15 cellular contexts compared by ENCODE assay signal in the genomic region with DNA sequence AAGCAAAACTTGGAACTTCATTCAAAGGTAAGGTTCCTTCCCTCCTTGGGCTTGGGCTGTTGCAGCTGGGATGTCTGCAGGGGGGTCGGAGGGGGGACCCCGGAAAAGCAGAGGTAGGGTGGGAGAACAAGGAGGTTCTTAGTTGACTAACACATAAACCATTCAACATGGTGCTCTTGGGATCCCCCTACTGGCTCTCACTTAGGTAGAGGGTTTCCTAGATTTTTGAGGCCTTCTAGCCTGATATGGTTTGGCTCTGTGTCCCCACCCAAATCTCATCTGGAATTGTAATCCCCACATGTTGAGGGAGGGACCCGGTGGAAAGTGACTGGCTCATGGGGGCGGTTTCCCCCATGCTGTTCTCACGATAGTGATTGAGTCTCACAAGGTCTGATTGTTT.
DNase-seq lines count a peak whose midpoint lies in the region; ATAC-seq and TF ChIP-seq lines count a peak whose summit lies in the region.
"Had no signal": no experiment of that assay in that cellular context is flagged by ENCODE, and none has a peak within 500 bp of the region (broad histone marks: within the 10 kb centered on the region; RNA-seq: fewer than 3 reads in every experiment).

No MANE protein-coding gene starts in this region.

- no peak overlapping the region for H4K5ac ChIP-seq in IMR-90 (ENCODE audit: low read depth, low read length)

- DNase-seq in GM12864 (ENCODE audit: low read depth) (no peak), IMR-90 (no peak), WTC11 (ENCODE audit: low spot score) (no peak), mesenchymal stem cell (no peak), chondrocyte (ENCODE audit: low spot score) (no peak)
- DNase-seq in activated CD8-positive, alpha-beta T cell treated with anti-CD3 and anti-CD28 coated beads for 36 hours: no peak
- DNase-seq in activated CD8-positive, alpha-beta memory T cell treated with anti-CD3 and anti-CD28 coated beads, Interleukin-2, amount 10 ng/mL, durations not matched to agents 7 days and 5 days: no peak
- DNase-seq: activated naive CD4-positive, alpha-beta T cell had no signal

- POLR2A ChIA-PET in IMR-90 (lab: Charles Lee; ENCODE audit: unreplicated experiment) (no interaction called here), WTC11 (lab: Charles Lee) (no interaction called here)
- POLR2A ChIA-PET in activated CD8-positive, alpha-beta T cell treated with anti-CD3 and anti-CD28 coated beads for 36 hours (lab: Charles Lee): no interaction called here

- H2BK15ac ChIP-seq in IMR-90 (ENCODE audit: low read depth, low read length) (no peak overlapping the region), mesenchymal stem cell (ENCODE audit: low read depth, poor library complexity, severe bottlenecking) (no peak overlapping the region)

- H4K91ac ChIP-seq in IMR-90 (ENCODE audit: insufficient read depth, low read depth, low read length) (no peak overlapping the region), mesenchymal stem cell (ENCODE audit: low read length) (no peak overlapping the region)

- H2BK20ac ChIP-seq in IMR-90 (ENCODE audit: low read depth, low read length): no peak overlapping the region

- H3K4me1 ChIP-seq in IMR-90 (ENCODE audit: control insufficient read depth, insufficient read depth, low read length) (peaks cover 2% of the 10 kb centered on the region; the same call in 1 of the 2 replicates), mesenchymal stem cell (ENCODE audit: control insufficient read depth, insufficient read depth, low read depth, low read length) (no peaks in the 10 kb centered on the region)
- H3K4me1 ChIP-seq: ascending aorta, colonic mucosa, uterus had no signal

- TF ChIP-seq CTCF in GM12864 (IDR thresholded peaks at IDR 0.05; ENCODE audit: low read depth, low read length, missing control alignments) (peak; percentile 15), IMR-90 (conservative IDR thresholded peaks at IDR 0.05; ENCODE audit: low read depth, low read length) (no peak), WTC11 (IDR thresholded peaks at IDR 0.05) (no peak), chondrocyte (IDR thresholded peaks at IDR 0.05) (no peak)
- no peak for TF ChIP-seq CTCF in activated CD8-positive, alpha-beta T cell treated with anti-CD3 and anti-CD28 coated beads for 36 hours (IDR thresholded peaks at IDR 0.05)

- H3K79me1 ChIP-seq in IMR-90 (ENCODE audit: low read depth in 1 of 2, low read length in 2 of 2) (no peaks in the 10 kb centered on the region), mesenchymal stem cell (replicated peaks; ENCODE audit: low read length, poor library complexity, severe bottlenecking) (no peaks in the 10 kb centered on the region)

- 0 out of 2 replicates have a peak, but pooled peaks cover 3% of the 10 kb centered on the region for H3K9me1 ChIP-seq in IMR-90 (ENCODE audit: insufficient read depth, low read length)

- H2AFZ ChIP-seq in IMR-90 (replicated peaks; ENCODE audit: low read length, poor library complexity): no peak overlapping the region
- no peak overlapping the region for H2AFZ ChIP-seq in mesenchymal stem cell (ENCODE audit: low read depth, low read length)

- no peak for TF ChIP-seq POLR2A in IMR-90 (IDR thresholded peaks at IDR 0.05; ENCODE audit: low read depth, low read length)

- CTCF ChIA-PET in IMR-90 (lab: Yijun Ruan, JAX) (interaction anchor here (0.5 to 0.9 kb wide), 4 partner anchors 29 to 935 kb away, joined by 3 read pairs; no protein-coding TSS in a partner anchor), WTC11 (lab: Charles Lee) (interaction anchor here (0.5 to 2.6 kb wide), 30 partner anchors 9 to 934 kb away, joined by 3 to 23 read pairs (median 4); a partner anchor contains a TSS)
- CTCF ChIA-PET in activated CD8-positive, alpha-beta T cell treated with anti-CD3 and anti-CD28 coated beads for 36 hours (lab: Charles Lee): interaction anchor here (0.8 to 5.8 kb wide), 23 partner anchors 10 to 958 kb away, joined by 3 to 36 read pairs (median 4); no protein-coding TSS in a partner anchor
- CTCF ChIA-PET in activated CD8-positive, alpha-beta memory T cell treated with anti-CD3 and anti-CD28 coated beads, Interleukin-2, amount 10 ng/mL, durations not matched to agents 7 days and 5 days (lab: Charles Lee): interaction anchor here (0.6 to 5.4 kb wide), 16 partner anchors 15 to 939 kb away, joined by 3 to 40 read pairs (median 4); no protein-coding TSS in a partner anchor

- no peak overlapping the region for H3K27ac Mint-ChIP-seq in WTC11
- H3K27ac Mint-ChIP-seq in activated CD8-positive, alpha-beta T cell treated with anti-CD3 and anti-CD28 coated beads for 36 hours: no peak overlapping the region
- no peak overlapping the region for H3K27ac Mint-ChIP-seq in chondrocyte (ENCODE audit: unreplicated experiment)
- no peak overlapping the region for H3K27ac Mint-ChIP-seq in activated CD8-positive, alpha-beta memory T cell treated with anti-CD3 and anti-CD28 coated beads, Interleukin-2, amount 10 ng/mL, durations not matched to agents 7 days and 5 days
- H3K27ac Mint-ChIP-seq: B cell, memory B cell had no signal

- H4K8ac ChIP-seq in IMR-90 (ENCODE audit: low read depth in 2 of 2, low read length in 2 of 2) (no peak overlapping the region), mesenchymal stem cell (ENCODE audit: low read length) (no peak overlapping the region)

- H2AK9ac ChIP-seq in IMR-90 (replicated peaks; ENCODE audit: low read depth, low read length, poor library complexity): no peak overlapping the region

- H2BK5ac ChIP-seq in IMR-90 (ENCODE audit: low read depth, low read length, poor library complexity, severe bottlenecking) (no peak overlapping the region), mesenchymal stem cell (ENCODE audit: low read depth, low read length, poor library complexity, severe bottlenecking) (no peak overlapping the region)

- H3K4me2 ChIP-seq in IMR-90 (ENCODE audit: low read depth, low read length) (no peak overlapping the region), mesenchymal stem cell (ENCODE audit: low read length, poor library complexity, severe bottlenecking) (no peak overlapping the region)

- H3K27ac ChIP-seq in IMR-90 (ENCODE audit: insufficient read depth, low read length): no peak overlapping the region
- peak overlapping the region; percentile 20 for H3K27ac ChIP-seq in mesenchymal stem cell (ENCODE audit: low read length, poor library complexity, severe bottlenecking)
- H3K27ac ChIP-seq: ascending aorta, colonic mucosa, skin epidermis, uterus had no signal

- H3K4me3 Mint-ChIP-seq in WTC11: no peak overlapping the region
- no peak overlapping the region for H3K4me3 Mint-ChIP-seq in activated CD8-positive, alpha-beta T cell treated with anti-CD3 and anti-CD28 coated beads for 36 hours
- no peak overlapping the region for H3K4me3 Mint-ChIP-seq in chondrocyte (ENCODE audit: unreplicated experiment)
- H3K4me3 Mint-ChIP-seq in activated CD8-positive, alpha-beta memory T cell treated with anti-CD3 and anti-CD28 coated beads, Interleukin-2, amount 10 ng/mL, durations not matched to agents 7 days and 5 days: no peak overlapping the region
- H3K4me3 Mint-ChIP-seq: B cell; memory B cell; natural killer cell treated with Interleukin-12 subunit alpha and Interleukin-12 subunit beta and Interleukin-15 and Interleukin-18, amount 100 ng/mL, for 72 hours had no signal

- no peaks in the 10 kb centered on the region for H3K36me3 ChIP-seq in IMR-90 (ENCODE audit: control insufficient read depth, insufficient read depth, low read length)
- peaks cover 0 to 2% of the 10 kb centered on the region in 2 experiments for H3K36me3 ChIP-seq in mesenchymal stem cell (ENCODE audit: control insufficient read depth in 1 of 2, insufficient read depth in 2 of 2, low read depth in 1 of 2, low read length in 2 of 2)
- H3K36me3 ChIP-seq: ascending aorta, colonic mucosa, uterus had no signal

- H3K9ac ChIP-seq in IMR-90 (ENCODE audit: low read depth, low read length) (no peak overlapping the region), mesenchymal stem cell (ENCODE audit: low read length) (peak overlapping the region; percentile 10)

- H3K9me3 ChIP-seq in IMR-90 (ENCODE audit: control insufficient read depth, insufficient read depth, low read length): no peaks in the 10 kb centered on the region
- H3K9me3 ChIP-seq in mesenchymal stem cell (ENCODE audit: control insufficient read depth, low read length): peaks cover 5% of the 10 kb centered on the region
- H3K9me3 ChIP-seq: colonic mucosa, uterus had no signal

- H3K4me3 ChIP-seq in GM12864 (ENCODE audit: low read depth, low read length): no peak overlapping the region
- H3K4me3 ChIP-seq in IMR-90 (ENCODE audit: insufficient read depth, low read depth, low read length): no peak overlapping the region
- no peak overlapping the region for H3K4me3 ChIP-seq in mesenchymal stem cell (ENCODE audit: insufficient read depth in 1 of 2, low read depth in 1 of 2, low read length in 2 of 2)
- H3K4me3 ChIP-seq: ascending aorta, colonic mucosa, skin epidermis, uterus had no signal

- H3K4ac ChIP-seq in IMR-90 (ENCODE audit: low read depth, low read length): no peak overlapping the region
- no peak overlapping the region for H3K4ac ChIP-seq in mesenchymal stem cell (ENCODE audit: low read depth in 1 of 2, low read length in 2 of 2)

- no peak overlapping the region for H3K14ac ChIP-seq in IMR-90 (replicated peaks; ENCODE audit: low read depth, low read length)
- H3K14ac ChIP-seq in mesenchymal stem cell (ENCODE audit: low read length in 2 of 2): no peak overlapping the region

- H3K36me3 Mint-ChIP-seq in WTC11: 0 out of 2 replicates have a peak, but pooled peaks cover 4% of the 10 kb centered on the region
- no peaks in the 10 kb centered on the region for H3K36me3 Mint-ChIP-seq in activated CD8-positive, alpha-beta T cell treated with anti-CD3 and anti-CD28 coated beads for 36 hours (ENCODE audit: low read depth)
- H3K36me3 Mint-ChIP-seq in chondrocyte (ENCODE audit: low read depth): peaks cover 3% of the 10 kb centered on the region
- no peaks in the 10 kb centered on the region for H3K36me3 Mint-ChIP-seq in activated CD8-positive, alpha-beta memory T cell treated with anti-CD3 and anti-CD28 coated beads, Interleukin-2, amount 10 ng/mL, durations not matched to agents 7 days and 5 days
- H3K36me3 Mint-ChIP-seq: memory B cell; natural killer cell treated with Interleukin-12 subunit alpha and Interleukin-12 subunit beta and Interleukin-15 and Interleukin-18, amount 100 ng/mL, for 72 hours had no signal

- H2BK120ac ChIP-seq in IMR-90 (ENCODE audit: low read depth, low read length) (no peak overlapping the region), mesenchymal stem cell (ENCODE audit: low read depth, low read length) (no peak overlapping the region)

- no TSS peak for BruUV-seq in IMR-90 (replicated peaks; lab: Mats Ljungman, UMichigan)

- dilution Hi-C loops in IMR-90 (cut with HindIII; ENCODE audit: low sequenced_read_pairs, unreplicated experiment): no loop called here

- H2AK5ac ChIP-seq in IMR-90 (ENCODE audit: low read depth, low read length) (no peak overlapping the region), mesenchymal stem cell (ENCODE audit: low read length, severe bottlenecking) (no peak overlapping the region)

- no peak overlapping the region for H3K23ac ChIP-seq in IMR-90 (ENCODE audit: low read depth, low read length)
- H3K23ac ChIP-seq in mesenchymal stem cell (ENCODE audit: low read length in 2 of 2): no peak overlapping the region

- ATAC-seq in IMR-90 (ENCODE audit: low read depth): peak; percentile 13; the same call in 1 of the 2 replicates
- peak; percentile 47 for ATAC-seq in WTC11
- ATAC-seq in activated CD8-positive, alpha-beta T cell treated with anti-CD3 and anti-CD28 coated beads for 36 hours: no peak
- no peak for ATAC-seq in activated CD8-positive, alpha-beta memory T cell treated with anti-CD3 and anti-CD28 coated beads, Interleukin-2, amount 10 ng/mL, durations not matched to agents 7 days and 5 days

- H3K56ac ChIP-seq in IMR-90 (ENCODE audit: extremely low read depth, insufficient read depth, low read length): no peak overlapping the region

- H3K9me3 Mint-ChIP-seq in WTC11 (peaks cover 19% of the 10 kb centered on the region), chondrocyte (ENCODE audit: low read depth) (peaks cover 8% of the 10 kb centered on the region)
- no peaks in the 10 kb centered on the region for H3K9me3 Mint-ChIP-seq in activated CD8-positive, alpha-beta T cell treated with anti-CD3 and anti-CD28 coated beads for 36 hours
- H3K9me3 Mint-ChIP-seq in activated CD8-positive, alpha-beta memory T cell treated with anti-CD3 and anti-CD28 coated beads, Interleukin-2, amount 10 ng/mL, durations not matched to agents 7 days and 5 days (ENCODE audit: low read depth): no peaks in the 10 kb centered on the region
- H3K9me3 Mint-ChIP-seq: natural killer cell treated with Interleukin-12 subunit alpha and Interleukin-12 subunit beta and Interleukin-15 and Interleukin-18, amount 100 ng/mL, for 72 hours had no signal

- H3K27me3 Mint-ChIP-seq in WTC11 (ENCODE audit: low read depth): no peaks in the 10 kb centered on the region
- H3K27me3 Mint-ChIP-seq in activated CD8-positive, alpha-beta T cell treated with anti-CD3 and anti-CD28 coated beads for 36 hours: peaks cover 13% of the 10 kb centered on the region
- H3K27me3 Mint-ChIP-seq in chondrocyte (ENCODE audit: low read depth): no peaks in the 10 kb centered on the region
- peaks cover 20% of the 10 kb centered on the region for H3K27me3 Mint-ChIP-seq in activated CD8-positive, alpha-beta memory T cell treated with anti-CD3 and anti-CD28 coated beads, Interleukin-2, amount 10 ng/mL, durations not matched to agents 7 days and 5 days

- H4K20me1 ChIP-seq in IMR-90 (ENCODE audit: insufficient read depth, low read length): no peaks in the 10 kb centered on the region

- peaks cover 3% of the 10 kb centered on the region; the same call in 1 of the 2 replicates for H3K27me3 ChIP-seq in IMR-90 (ENCODE audit: control insufficient read depth, insufficient read depth, low read length)
- peaks cover 13 to 14% of the 10 kb centered on the region in 2 experiments for H3K27me3 ChIP-seq in mesenchymal stem cell (ENCODE audit: control insufficient read depth in 1 of 2, insufficient read depth in 1 of 2, low read length in 2 of 2)
- H3K27me3 ChIP-seq: ascending aorta, colonic mucosa, uterus had no signal

- no peak overlapping the region for H2BK12ac ChIP-seq in mesenchymal stem cell (ENCODE audit: low read length in 2 of 2)

- H3K4me1 Mint-ChIP-seq in WTC11 (peaks cover 11% of the 10 kb centered on the region), chondrocyte (ENCODE audit: low read depth) (peaks cover 7% of the 10 kb centered on the region)
- H3K4me1 Mint-ChIP-seq in activated CD8-positive, alpha-beta T cell treated with anti-CD3 and anti-CD28 coated beads for 36 hours (ENCODE audit: low read depth): peaks cover 24% of the 10 kb centered on the region
- H3K4me1 Mint-ChIP-seq in activated CD8-positive, alpha-beta memory T cell treated with anti-CD3 and anti-CD28 coated beads, Interleukin-2, amount 10 ng/mL, durations not matched to agents 7 days and 5 days: peaks cover 48% of the 10 kb centered on the region

- no peak for TF ChIP-seq RAD21 in IMR-90 (IDR thresholded peaks at IDR 0.05; ENCODE audit: low read length)

- intact Hi-C loops in IMR-90 (cut with micrococcal nuclease): loop anchor here (1.0 to 10.0 kb wide), 5 partner anchors 48 to 1674 kb away; no protein-coding TSS in a partner anchor
- intact Hi-C loops in activated CD8-positive, alpha-beta T cell treated with anti-CD3 and anti-CD28 coated beads for 36 hours (cut with micrococcal nuclease): loop anchor here (10.0 kb wide), 2 partner anchors 324 to 934 kb away; no protein-coding TSS in a partner anchor

- no CpG with 5 or more reads among the region's 5 CpGs for WGBS in IMR-90 (ENCODE audit: extremely low coverage in 2 of 2, insufficient read length in 1 of 2), 2 experiments
- 81% methylated on average over 3 of the region's 5 CpGs for WGBS in mesenchymal stem cell

- in situ Hi-C loops in IMR-90 (cut with MboI; ENCODE audit: low sequenced_read_pairs): loop anchor here (5.0 to 25.0 kb wide), 2 partner anchors 936 to 1431 kb away; no protein-coding TSS in a partner anchor

- H3K18ac ChIP-seq in IMR-90 (ENCODE audit: low read depth, low read length): no peak overlapping the region
- no peak overlapping the region for H3K18ac ChIP-seq in mesenchymal stem cell (ENCODE audit: low read depth in 1 of 2, low read length in 2 of 2)

Comparison
In these comparisons a context has a peak if more than half of its experiments do, and no peak if none do; other contexts are left out.
1. ATAC-seq: peak in IMR-90 (single experiment) and WTC11 (single experiment); none in activated CD8-positive, alpha-beta T cell treated with anti-CD3 and anti-CD28 coated beads for 36 hours (single experiment) and activated CD8-positive, alpha-beta memory T cell treated with anti-CD3 and anti-CD28 coated beads, Interleukin-2, amount 10 ng/mL, durations not matched to agents 7 days and 5 days (single experiment).